In genomic region chr19:43720936-43721335, GRCh38 we compare ENCODE assay signal across 19 cellular contexts. TPM values are rescaled to one million over a fixed set of nuclear protein-coding genes. Genes with fewer than 3 reads are reported as not detected.
DNase-seq lines count a peak whose midpoint lies in the region; FAIRE-seq and TF ChIP-seq lines count a peak whose summit lies in the region.
"Had no signal": no experiment of that assay in that cellular context is flagged by ENCODE, and none has a peak within 500 bp of the region (broad histone marks: within the 10 kb centered on the region; RNA-seq: fewer than 3 reads in every experiment).

No MANE protein-coding gene starts in this region.

- H3K27me3 Mint-ChIP-seq in astrocyte (ENCODE audit: low read depth, unreplicated experiment) = peaks cover 11% of the 10 kb centered on the region
- H3K27me3 Mint-ChIP-seq: IgD-negative memory B cell had no signal

- H3K4me3 ChIP-seq in H7 (ENCODE audit: insufficient read depth, low read depth, low read length) (no peak overlapping the region), astrocyte (ENCODE audit: insufficient read depth, low read depth, low read length) (no peak overlapping the region), osteoblast (ENCODE audit: insufficient read depth, low read length) (no peak overlapping the region), MG63 (no peak overlapping the region)

- H3K27ac ChIP-seq in astrocyte (ENCODE audit: low read depth, low read length) = no peak overlapping the region
- H3K27ac ChIP-seq in osteoblast (ENCODE audit: low read depth, low read length) = no peak overlapping the region

- TF ChIP-seq CTCF in astrocyte (IDR thresholded peaks at IDR 0.05; ENCODE audit: insufficient read depth, low read depth, low read length) (no peak), osteoblast (IDR thresholded peaks at IDR 0.05; ENCODE audit: extremely low read depth, low read depth, low read length) (no peak)

- no peaks in the 10 kb centered on the region for H3K4me1 ChIP-seq in astrocyte (ENCODE audit: insufficient read depth, low read length)
- H3K4me1 ChIP-seq in osteoblast (ENCODE audit: insufficient read depth, low read length) = no peaks in the 10 kb centered on the region

- H3K4me2 ChIP-seq in astrocyte (ENCODE audit: low read length) (no peak overlapping the region), osteoblast (ENCODE audit: insufficient read depth, low read length) (no peak overlapping the region)

- no peaks in the 10 kb centered on the region for H3K9me3 Mint-ChIP-seq in astrocyte (ENCODE audit: unreplicated experiment)
- H3K9me3 Mint-ChIP-seq: H9, IgD-negative memory B cell had no signal

- peak; percentile 29 for DNase-seq in activated CD4-positive, alpha-beta T cell treated with anti-CD3 and anti-CD28 coated beads for 48 hours
- DNase-seq in activated CD4-positive, alpha-beta T cell treated with anti-CD3 and anti-CD28 coated beads for 1 hour = no peak
- DNase-seq in H7 (peak; percentile 42), astrocyte (ENCODE audit: low read depth) (no peak), osteoblast (ENCODE audit: insufficient read length, low spot score, missing footprints) (peak; percentile 84), NCI-H524 (lab: John Stamatoyannopoulos, UW) (no peak), MG63 (no peak)
- no peak for DNase-seq in effector CD4-positive, alpha-beta T cell
- DNase-seq: 8988T, C1 segment of cervical spinal cord, H9, NCI-H1048, NCI-H2107, NCI-H345, NCI-H69 had no signal

- H3K9me3 ChIP-seq in astrocyte (ENCODE audit: insufficient read depth, low read depth, low read length) = no peaks in the 10 kb centered on the region
- no peaks in the 10 kb centered on the region for H3K9me3 ChIP-seq in osteoblast (ENCODE audit: low read depth, low read length)
- no peaks in the 10 kb centered on the region for H3K9me3 ChIP-seq in MG63

- H4K20me1 ChIP-seq in astrocyte (ENCODE audit: insufficient read depth, low read length) (no peaks in the 10 kb centered on the region), osteoblast (ENCODE audit: insufficient read depth, low read length) (no peaks in the 10 kb centered on the region)

- no peaks in the 10 kb centered on the region for H3K36me3 Mint-ChIP-seq in astrocyte (ENCODE audit: low read depth, unreplicated experiment)
- H3K36me3 Mint-ChIP-seq: IgD-negative memory B cell had no signal

- no peak overlapping the region for H3K9ac ChIP-seq in astrocyte (ENCODE audit: low read length)

- H3K4me1 Mint-ChIP-seq in astrocyte (ENCODE audit: low read depth, unreplicated experiment) = no peaks in the 10 kb centered on the region

- H2AFZ ChIP-seq in astrocyte (ENCODE audit: low read depth, low read length) (no peak overlapping the region), osteoblast (ENCODE audit: low read length) (no peak overlapping the region)

- peak overlapping the region; percentile 41 for H3K27ac Mint-ChIP-seq in astrocyte (ENCODE audit: unreplicated experiment)
- H3K27ac Mint-ChIP-seq: IgD-negative memory B cell had no signal

- no peaks in the 10 kb centered on the region for H3K27me3 ChIP-seq in H7 (ENCODE audit: control insufficient read depth, insufficient read depth, low read length)
- no peaks in the 10 kb centered on the region for H3K27me3 ChIP-seq in astrocyte (ENCODE audit: insufficient read depth, low read length)
- no peaks in the 10 kb centered on the region for H3K27me3 ChIP-seq in osteoblast (ENCODE audit: insufficient read depth, low read length)
- H3K27me3 ChIP-seq in MG63 = no peaks in the 10 kb centered on the region; the same call in 1 of the 2 replicates

- H3K36me3 ChIP-seq in H7 (replicated peaks; ENCODE audit: control insufficient read depth, insufficient read depth, low read length) (no peaks in the 10 kb centered on the region), astrocyte (ENCODE audit: insufficient read depth, low read length) (no peaks in the 10 kb centered on the region), osteoblast (ENCODE audit: insufficient read depth, low read length) (no peaks in the 10 kb centered on the region), MG63 (no peaks in the 10 kb centered on the region)

- no peak for FAIRE-seq in astrocyte (lab: Jason Lieb, UNC)

- H3K4me3 Mint-ChIP-seq in astrocyte (ENCODE audit: unreplicated experiment) = no peak overlapping the region
- H3K4me3 Mint-ChIP-seq: H9, IgD-negative memory B cell had no signal

- H3K79me2 ChIP-seq in astrocyte (ENCODE audit: insufficient read depth, low read length) (no peaks in the 10 kb centered on the region), osteoblast (ENCODE audit: insufficient read depth, low read length) (no peaks in the 10 kb centered on the region)

RNA-seq across cellular contexts. Expression of gene IRGC, which starts 5.1 kb away (rescaled TPM):
- total RNA-seq in H7 (2014; rRNA removed; shearing (Covaris generic)) = not detected in 2 replicates
- total RNA-seq in astrocyte (not detected in 2 replicates), osteoblast (not detected in 2 replicates)
- total RNA-seq in MG63 (2014; rRNA removed; shearing (Covaris generic); ENCODE audit: low replicate concordance) = not detected in 2 replicates
- total RNA-seq: H9, LHCN-M2, SK-MEL-5 had no signal

RNA-seq across cellular contexts. Expression of gene SMG9, which starts 33.8 kb away (rescaled TPM):
- total RNA-seq in H7 (2014; rRNA removed; shearing (Covaris generic)) = 23.4 and 33.6 TPM in 2 replicates
- 35.0 and 37.0 TPM in 2 replicates for total RNA-seq in astrocyte
- total RNA-seq in osteoblast = 14.5 and 17.4 TPM in 2 replicates
- 40.8 and 58.6 TPM in 2 replicates for total RNA-seq in MG63 (2014; rRNA removed; shearing (Covaris generic); ENCODE audit: low replicate concordance)

RNA-seq across cellular contexts. Expression of gene PLAUR, which starts 51.0 kb away (rescaled TPM):
- total RNA-seq in H7 (2014; rRNA removed; shearing (Covaris generic)) = 16.9 and 31.0 TPM in 2 replicates
- total RNA-seq in astrocyte = 112 and 116 TPM in 2 replicates
- 52.5 and 62.2 TPM in 2 replicates for total RNA-seq in osteoblast
- 14.7 and 43.2 TPM in 2 replicates for total RNA-seq in MG63 (2014; rRNA removed; shearing (Covaris generic); ENCODE audit: low replicate concordance)

RNA-seq across cellular contexts. Expression of gene KCNN4, which starts 59.8 kb away (rescaled TPM):
- 0.62 and 1.1 TPM in 2 replicates for total RNA-seq in H7 (2014; rRNA removed; shearing (Covaris generic))
- 2.6 and 3.6 TPM in 2 replicates for total RNA-seq in astrocyte
- 6.5 and 7.2 TPM in 2 replicates for total RNA-seq in osteoblast
- 5.0 and 6.1 TPM in 2 replicates for total RNA-seq in MG63 (2014; rRNA removed; shearing (Covaris generic); ENCODE audit: low replicate concordance)
- total RNA-seq: HT-29 had no signal

Comparison
In these comparisons a context has a peak if more than half of its experiments do, and no peak if none do; other contexts are left out.
1. DNase-seq: peak in activated CD4-positive, alpha-beta T cell treated with anti-CD3 and anti-CD28 coated beads for 48 hours (single experiment), H7 (single experiment) and osteoblast (single experiment); none in activated CD4-positive, alpha-beta T cell treated with anti-CD3 and anti-CD28 coated beads for 1 hour (single experiment), astrocyte (single experiment), NCI-H524 (0 of 2), effector CD4-positive, alpha-beta T cell (single experiment) and MG63 (single experiment).